In genomic region chr9:2838356-2838983, GRCh38 we compare ENCODE assay signal across 10 cellular contexts. TPM values are rescaled to one million over a fixed set of nuclear protein-coding genes. Genes with fewer than 3 reads are reported as not detected.
DNase-seq lines count a peak whose midpoint lies in the region; ATAC-seq and TF ChIP-seq lines count a peak whose summit lies in the region.
"Had no signal": no experiment of that assay in that cellular context is flagged by ENCODE, and none has a peak within 500 bp of the region (broad histone marks: within the 10 kb centered on the region; RNA-seq: fewer than 3 reads in every experiment).

No MANE protein-coding gene starts in this region.

- DNase-seq in osteoblast (ENCODE audit: insufficient read length, low spot score, missing footprints): no peak
- DNase-seq in NCI-H2107 (lab: John Stamatoyannopoulos, UW): no peak
- DNase-seq in foreskin keratinocyte: no peak
- DNase-seq: EL, retina had no signal

- no peak for TF ChIP-seq CTCF in osteoblast (IDR thresholded peaks at IDR 0.05; ENCODE audit: extremely low read depth, low read depth, low read length)
- TF ChIP-seq CTCF in foreskin keratinocyte (conservative IDR thresholded peaks at IDR 0.05): no peak

- H3K9me3 ChIP-seq in HUES6 (ENCODE audit: control insufficient read depth, insufficient read depth, low read depth, low read length) (no peaks in the 10 kb centered on the region), endocrine pancreas (ENCODE audit: control insufficient read depth, low read length) (no peaks in the 10 kb centered on the region), osteoblast (ENCODE audit: low read depth, low read length) (no peaks in the 10 kb centered on the region)

- ATAC-seq in GM18873 (IDR thresholded peaks at IDR 0.05; ENCODE audit: low FRiP score, unreplicated experiment): no peak
- ATAC-seq in foreskin keratinocyte: no peak
- ATAC-seq in HG03108 (IDR thresholded peaks at IDR 0.05; ENCODE audit: unreplicated experiment): no peak

- H2AFZ ChIP-seq in ACC112 (ENCODE audit: low read length, unreplicated experiment) (no peak overlapping the region), osteoblast (ENCODE audit: low read length) (no peak overlapping the region)

- H3K27me3 ChIP-seq in ACC112 (ENCODE audit: insufficient read depth, low read length) (no peaks in the 10 kb centered on the region), HUES6 (ENCODE audit: control insufficient read depth, insufficient read depth, low read length) (no peaks in the 10 kb centered on the region), endocrine pancreas (ENCODE audit: control insufficient read depth, insufficient read depth, low read length) (no peaks in the 10 kb centered on the region), osteoblast (ENCODE audit: insufficient read depth, low read length) (no peaks in the 10 kb centered on the region), foreskin keratinocyte (no peaks in the 10 kb centered on the region)

- peak overlapping the region; percentile 77 for H3K4me3 ChIP-seq in ACC112 (ENCODE audit: low read depth, low read length)
- H3K4me3 ChIP-seq in HUES6 (ENCODE audit: low read depth, low read length): no peak overlapping the region
- peak overlapping the region; percentile 89 for H3K4me3 ChIP-seq in endocrine pancreas (ENCODE audit: control insufficient read depth, insufficient read depth, low read length)
- peak overlapping the region; percentile 57 for H3K4me3 ChIP-seq in osteoblast (ENCODE audit: insufficient read depth, low read length)

- no peak overlapping the region for H3K9ac ChIP-seq in HUES6 (ENCODE audit: low read length)
- H3K9ac ChIP-seq in endocrine pancreas (ENCODE audit: control insufficient read depth, insufficient read depth, low read length): no peak overlapping the region

- peaks cover 36% of the 10 kb centered on the region for H4K20me1 ChIP-seq in osteoblast (ENCODE audit: insufficient read depth, low read length)

- H3K79me2 ChIP-seq in ACC112 (ENCODE audit: control insufficient read depth, insufficient read depth, low read length, unreplicated experiment) (peaks cover 81% of the 10 kb centered on the region), osteoblast (ENCODE audit: insufficient read depth, low read length) (peaks cover 83% of the 10 kb centered on the region)

- H3K36me3 ChIP-seq in ACC112 (ENCODE audit: insufficient read depth, low read length): peaks cover 26% of the 10 kb centered on the region
- peaks cover 54% of the 10 kb centered on the region for H3K36me3 ChIP-seq in HUES6 (ENCODE audit: control insufficient read depth, insufficient read depth, low read length)
- H3K36me3 ChIP-seq in endocrine pancreas (ENCODE audit: control insufficient read depth, insufficient read depth, low read length): peaks cover 3% of the 10 kb centered on the region
- peaks cover 31% of the 10 kb centered on the region for H3K36me3 ChIP-seq in osteoblast (ENCODE audit: insufficient read depth, low read length)

- H3K27ac ChIP-seq in ACC112 (ENCODE audit: low read depth, low read length) (peak overlapping the region; percentile 58), HUES6 (ENCODE audit: low read depth, low read length) (0 out of 2 replicates have a peak overlapping the region, but pooled peaks have one; percentile 10), osteoblast (ENCODE audit: low read depth, low read length) (peak overlapping the region; percentile 56), foreskin keratinocyte (no peak overlapping the region)

- H3K4me1 ChIP-seq in ACC112 (ENCODE audit: control insufficient read depth, insufficient read depth, low read length, unreplicated experiment) (peaks cover 34% of the 10 kb centered on the region), HUES6 (ENCODE audit: control insufficient read depth, insufficient read depth, low read length) (peaks cover 11% of the 10 kb centered on the region), endocrine pancreas (ENCODE audit: control insufficient read depth, insufficient read depth, low read length) (peaks cover 44% of the 10 kb centered on the region), osteoblast (ENCODE audit: insufficient read depth, low read length) (peaks cover 41% of the 10 kb centered on the region), foreskin keratinocyte (peaks cover 5% of the 10 kb centered on the region)

- H3K4me2 ChIP-seq in osteoblast (ENCODE audit: insufficient read depth, low read length): peak overlapping the region; percentile 67

RNA-seq across cellular contexts. Expression of gene PUM3, which starts 5.4 kb away (rescaled TPM):
- total RNA-seq in osteoblast (35.4 and 40.2 TPM in 2 replicates), foreskin keratinocyte (78.2 and 88.1 TPM in 2 replicates)
- polyA plus RNA-seq in foreskin keratinocyte: 59.5 and 77.5 TPM in 2 replicates
